ENCODE assay signal across 8 cellular contexts in the genomic region with DNA sequence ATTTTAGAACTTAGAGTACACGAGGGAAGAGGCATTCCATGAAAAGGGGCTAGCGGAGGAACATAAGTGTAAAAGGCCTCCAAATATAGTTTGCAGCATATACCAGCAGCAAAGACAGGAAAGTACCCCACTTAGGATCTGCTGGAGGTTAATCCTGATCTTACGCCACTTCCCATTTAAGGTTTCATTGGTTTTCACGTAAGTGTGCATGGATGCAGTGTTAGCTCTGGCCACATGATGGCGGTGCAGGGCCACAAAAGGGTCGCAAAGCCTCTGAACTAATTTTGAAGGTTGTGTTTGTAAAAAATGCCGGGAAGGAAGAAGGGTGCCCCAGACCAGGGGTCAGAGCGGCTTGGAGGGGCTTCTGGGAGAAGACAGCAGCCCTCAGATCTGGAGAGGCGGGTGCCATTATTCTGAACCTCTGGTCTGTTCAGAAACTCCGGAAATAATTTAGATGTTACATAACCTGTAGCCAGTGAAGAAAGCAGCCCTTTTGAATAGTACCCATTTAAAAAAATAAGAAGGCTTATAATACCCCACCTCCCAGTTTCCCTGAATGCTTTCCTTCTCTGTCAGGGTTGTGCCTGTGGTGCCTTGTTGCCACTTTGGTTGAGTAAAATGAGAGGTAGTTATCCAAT.
DNase-seq lines count a peak whose midpoint lies in the region; ATAC-seq and TF ChIP-seq lines count a peak whose summit lies in the region.

No MANE protein-coding gene starts in this region.

- in situ Hi-C loops in astrocyte of the cerebellum (cut with HindIII; ENCODE audit: low sequenced_read_pairs): loop anchor here (25.0 kb wide), 1 partner anchor 518 kb away; no protein-coding TSS in a partner anchor

- TF ChIP-seq CTCF in astrocyte of the cerebellum (IDR thresholded peaks at IDR 0.05; ENCODE audit: low read depth, low read length, missing control alignments) (peak; percentile 94), retinal pigment epithelial cell (conservative IDR thresholded peaks at IDR 0.05; ENCODE audit: low read depth, low read length) (peak; percentile 98)

- DNase-seq in NK-92 treated with Interleukin-12 subunit alpha and Interleukin-12 subunit beta, amount 100 ng/mL, for 24 hours (lab: John Stamatoyannopoulos, UW): peak; percentile 15
- DNase-seq in NK-92 (lab: John Stamatoyannopoulos, UW; ENCODE audit: unreplicated experiment): no peak
- DNase-seq in NCI-H1417 treated with DMSO at 0.1 percent for 48 hours (lab: John Stamatoyannopoulos, UW): peak; percentile 34
- DNase-seq in SW 1271 (lab: John Stamatoyannopoulos, UW): peak; percentile 24 to 30
- DNase-seq in astrocyte of the cerebellum (ENCODE audit: low read depth): peak; percentile 36
- peak; percentile 32 for DNase-seq in hepatic stellate cell (ENCODE audit: low spot score)
- DNase-seq in retinal pigment epithelial cell (ENCODE audit: low read depth): no peak

- peak; percentile 90 for ATAC-seq in HG02852 (IDR thresholded peaks at IDR 0.05; ENCODE audit: unreplicated experiment)

- no peak overlapping the region for H3K4me3 ChIP-seq in astrocyte of the cerebellum (ENCODE audit: low read depth, low read length)
- H3K4me3 ChIP-seq in retinal pigment epithelial cell (ENCODE audit: low read length): peak overlapping the region; percentile 7

Comparison
In these comparisons a context has a peak if more than half of its experiments do, and no peak if none do; other contexts are left out.
1. DNase-seq: peak in NK-92 treated with Interleukin-12 subunit alpha and Interleukin-12 subunit beta, amount 100 ng/mL, for 24 hours (single experiment), NCI-H1417 treated with DMSO at 0.1 percent for 48 hours (single experiment), SW 1271 (2 of 2), astrocyte of the cerebellum (single experiment) and hepatic stellate cell (single experiment); none in NK-92 (single experiment) and retinal pigment epithelial cell (single experiment).